Comparison of ENCODE assay signal across 8 cellular contexts in the genomic region with DNA sequence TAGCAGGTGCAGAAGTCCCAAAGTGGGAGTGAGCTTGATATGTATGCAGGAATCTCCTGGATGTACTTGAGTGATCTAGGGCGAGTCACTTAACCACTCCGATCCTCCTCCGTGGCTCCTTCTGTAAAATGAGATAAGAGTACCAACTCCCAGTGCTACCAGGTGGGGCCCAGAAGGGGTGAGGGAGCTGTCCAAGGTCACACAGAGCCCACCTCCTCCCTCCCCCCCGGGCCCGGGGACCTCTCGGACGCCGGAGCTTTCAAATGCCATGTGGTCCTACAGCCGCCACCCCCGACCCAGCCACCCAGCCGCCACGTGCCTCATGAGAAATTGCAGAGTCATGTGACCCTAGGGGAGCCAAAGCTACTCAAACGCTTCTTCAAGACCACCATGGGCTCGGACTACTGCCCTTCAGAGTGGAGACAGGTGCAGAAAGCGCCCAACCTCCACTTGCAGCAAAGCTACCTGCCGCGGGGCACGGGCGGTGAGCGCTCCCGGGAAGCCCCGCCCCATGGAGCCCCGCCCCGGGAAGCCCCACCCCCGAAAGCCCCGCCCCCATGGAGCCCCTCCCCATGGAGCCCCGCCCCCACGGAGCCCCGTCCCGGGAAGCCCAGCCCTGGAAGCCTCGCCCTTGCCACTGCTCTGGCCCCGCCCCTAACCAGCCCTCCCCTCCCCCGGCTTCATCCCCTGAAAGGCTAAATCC. TPM values are rescaled to one million over a fixed set of nuclear protein-coding genes. Genes with fewer than 3 reads are reported as not detected.
DNase-seq lines count a peak whose midpoint lies in the region; ATAC-seq, FAIRE-seq and TF ChIP-seq lines count a peak whose summit lies in the region.

No MANE protein-coding gene starts in this region.

- H3K4me3 ChIP-seq in HUES48 (ENCODE audit: low read depth, low read length): peak overlapping the region; percentile 55
- H3K4me3 ChIP-seq in kidney (ENCODE audit: low read length in 2 of 2): no peak overlapping the region

- no peak for TF ChIP-seq CTCF in kidney (IDR thresholded peaks at IDR 0.05; ENCODE audit: borderline replicate concordance, extremely low read depth, insufficient read depth)

- no peaks in the 10 kb centered on the region for H3K9me3 ChIP-seq in HUES48 (ENCODE audit: control insufficient read depth, insufficient read depth, low read length)
- H3K9me3 ChIP-seq in kidney (ENCODE audit: control insufficient read depth in 1 of 2, low read length in 2 of 2): no peaks in the 10 kb centered on the region

- peak; percentile 47 to 52 for ATAC-seq in activated T-cell treated with anti-CD3 and anti-CD28 coated beads, Interleukin-2, amount 50 U/mL, for 4 hours

- H3K9ac ChIP-seq in HUES48 (ENCODE audit: low read depth, low read length): no peak overlapping the region
- no peak overlapping the region for H3K9ac ChIP-seq in kidney (ENCODE audit: low read length in 2 of 2)

- intact Hi-C loops in kidney (cut with DNase I): no loop called here

- H3K36me3 Mint-ChIP-seq in activated T-cell treated with anti-CD3 and anti-CD28 coated beads, Interleukin-2, amount 50 U/mL, for 4 hours (ENCODE audit: insufficient read depth): no peaks in the 10 kb centered on the region

- FAIRE-seq in kidney (lab: Jason Lieb, UNC): no peak

- peaks cover 11% of the 10 kb centered on the region for H3K4me1 Mint-ChIP-seq in activated T-cell treated with anti-CD3 and anti-CD28 coated beads, Interleukin-2, amount 50 U/mL, for 4 hours (ENCODE audit: low read depth)

- no peak overlapping the region for H3K4me3 Mint-ChIP-seq in activated T-cell treated with anti-CD3 and anti-CD28 coated beads, Interleukin-2, amount 50 U/mL, for 4 hours

- H3K4me1 ChIP-seq in HUES48 (ENCODE audit: control insufficient read depth, insufficient read depth, low read length) (peaks cover 8% of the 10 kb centered on the region; the same call in 1 of the 2 replicates), kidney (ENCODE audit: control insufficient read depth in 1 of 2, insufficient read depth in 1 of 2, low read depth in 1 of 2, low read length in 2 of 2) (peaks cover 4% of the 10 kb centered on the region in 2 donors)

- H3K27me3 ChIP-seq in HUES48 (ENCODE audit: control insufficient read depth, insufficient read depth, low read length): peaks cover 8% of the 10 kb centered on the region

- H3K9me3 Mint-ChIP-seq in activated T-cell treated with anti-CD3 and anti-CD28 coated beads, Interleukin-2, amount 50 U/mL, for 4 hours: no peaks in the 10 kb centered on the region

- H3K27ac ChIP-seq in HUES48 (ENCODE audit: low read depth, low read length) (no peak overlapping the region), kidney (ENCODE audit: low read depth in 2 of 2, low read length in 2 of 2) (no peak overlapping the region)

- H3K36me3 ChIP-seq in HUES48 (ENCODE audit: control insufficient read depth, insufficient read depth, low read length): no peaks in the 10 kb centered on the region
- no peaks in the 10 kb centered on the region for H3K36me3 ChIP-seq in kidney (ENCODE audit: control insufficient read depth in 1 of 2, insufficient read depth in 2 of 2, low read length in 2 of 2)

- peak; percentile 21 for DNase-seq in COR-L47 (lab: John Stamatoyannopoulos, UW)
- DNase-seq in activated T-cell treated with anti-CD3 and anti-CD28 coated beads, Interleukin-2, amount 50 U/mL, for 4 hours: no peak
- DNase-seq in kidney: peak; percentile 88
- no peak for DNase-seq in DMS114 treated with DMSO at 0.1 percent for 48 hours (lab: John Stamatoyannopoulos, UW; ENCODE audit: unreplicated experiment)
- no peak for DNase-seq in globus pallidus (ENCODE audit: low spot score)
- no peak for DNase-seq in putamen (ENCODE audit: low spot score)
- no peak for DNase-seq in NCI-H1105 treated with DMSO at 0.1 percent for 48 hours (lab: John Stamatoyannopoulos, UW)

- H3K27me3 Mint-ChIP-seq in activated T-cell treated with anti-CD3 and anti-CD28 coated beads, Interleukin-2, amount 50 U/mL, for 4 hours (ENCODE audit: low read depth): peaks cover 35% of the 10 kb centered on the region

RNA-seq across cellular contexts. Expression of gene ZNF358, which starts 10.1 kb away (rescaled TPM):
- 1 to 10 TPM; 4.8 to 5.6 (median 5.1) TPM for total RNA-seq in activated T-cell treated with anti-CD3 and anti-CD28 coated beads, Interleukin-2, amount 50 U/mL, for 4 hours
- 39.1 TPM for total RNA-seq in kidney
- 79.1 TPM for polyA plus RNA-seq in kidney (ENCODE audit: insufficient read depth, low read depth, low replicate concordance)

RNA-seq across cellular contexts. Expression of gene MCOLN1, which starts 16.6 kb away (rescaled TPM):
- 10 to 100 TPM; 20.5 to 27.4 (median 22.6) TPM for total RNA-seq in activated T-cell treated with anti-CD3 and anti-CD28 coated beads, Interleukin-2, amount 50 U/mL, for 4 hours
- 24.0 TPM for total RNA-seq in kidney
- polyA plus RNA-seq in kidney (ENCODE audit: insufficient read depth, low read depth, low replicate concordance): 25.7 TPM

RNA-seq across cellular contexts. Expression of gene PEX11G, which starts 17.0 kb away (rescaled TPM):
- total RNA-seq in activated T-cell treated with anti-CD3 and anti-CD28 coated beads, Interleukin-2, amount 50 U/mL, for 4 hours: 1 to 10 TPM in 1 of 3 donors, under 1 TPM in 2; 0.76 to 1.1 (median 0.90) TPM
- total RNA-seq in kidney: 7.8 TPM
- polyA plus RNA-seq in kidney (ENCODE audit: insufficient read depth, low read depth, low replicate concordance): 20.8 TPM

RNA-seq across cellular contexts. Expression of gene PNPLA6, which starts 29.7 kb away (rescaled TPM):
- total RNA-seq in activated T-cell treated with anti-CD3 and anti-CD28 coated beads, Interleukin-2, amount 50 U/mL, for 4 hours: 100 to 1,000 TPM; 106 to 121 (median 107) TPM
- 101 TPM for total RNA-seq in kidney
- polyA plus RNA-seq in kidney (ENCODE audit: insufficient read depth, low read depth, low replicate concordance): 80.9 TPM

Comparison
In these comparisons a context has a peak if more than half of its experiments do, and no peak if none do; other contexts are left out.
1. DNase-seq: peak in COR-L47 (single experiment) and kidney (single experiment); none in activated T-cell treated with anti-CD3 and anti-CD28 coated beads, Interleukin-2, amount 50 U/mL, for 4 hours (single experiment), DMS114 treated with DMSO at 0.1 percent for 48 hours (single experiment), globus pallidus (single experiment), putamen (single experiment) and NCI-H1105 treated with DMSO at 0.1 percent for 48 hours (single experiment).